Comparison of ENCODE assay signal across 10 cellular contexts in genomic region chr2:233081731-233082221, GRCh38. TPM values are rescaled to one million over a fixed set of nuclear protein-coding genes. Genes with fewer than 3 reads are reported as not detected.
A peak's percentile ranks its signal among the peaks of the same experiment; 100 is the strongest.
DNase-seq lines count a peak whose midpoint lies in the region; ATAC-seq and TF ChIP-seq lines count a peak whose summit lies in the region.
"Had no signal": no experiment of that assay in that cellular context is flagged by ENCODE, and none has a peak within 500 bp of the region (broad histone marks: within the 10 kb centered on the region; RNA-seq: fewer than 3 reads in every experiment).

No MANE protein-coding gene starts in this region.

- ATAC-seq in GM19463 (IDR thresholded peaks at IDR 0.05; ENCODE audit: unreplicated experiment), result peak; percentile 4
- ATAC-seq in HG03565 (IDR thresholded peaks at IDR 0.05; ENCODE audit: unreplicated experiment), result no peak
- ATAC-seq in HG02973 (IDR thresholded peaks at IDR 0.05; ENCODE audit: unreplicated experiment), result no peak

- H3K27ac Mint-ChIP-seq in CD8-positive, alpha-beta memory T cell, result peak overlapping the region; percentile 95 to 99 (median 98)

- H3K36me3 ChIP-seq in CD8-positive, alpha-beta memory T cell (ENCODE audit: insufficient read depth, low read length), result no peaks in the 10 kb centered on the region
- H3K36me3 ChIP-seq in KOPT-K1 (ENCODE audit: insufficient read depth, low read length), result peaks cover 75% of the 10 kb centered on the region
- H3K36me3 ChIP-seq in HAP-1 (replicated peaks), result no peaks in the 10 kb centered on the region
- no peaks in the 10 kb centered on the region for H3K36me3 ChIP-seq in sigmoid colon
- H3K36me3 ChIP-seq: right atrium auricular region had no signal

- H3K4me1 ChIP-seq in CD8-positive, alpha-beta memory T cell (ENCODE audit: insufficient read depth, low read length), result peaks cover 98% of the 10 kb centered on the region
- H3K4me1 ChIP-seq in HAP-1, result no peaks in the 10 kb centered on the region
- no peaks in the 10 kb centered on the region for H3K4me1 ChIP-seq in sigmoid colon

- H3K4me3 ChIP-seq in CD8-positive, alpha-beta memory T cell (ENCODE audit: low read length), result peak overlapping the region; percentile 0
- H3K4me3 ChIP-seq in HAP-1 (no peak overlapping the region), sigmoid colon (no peak overlapping the region)
- H3K4me3 ChIP-seq: right atrium auricular region had no signal

- TF ChIP-seq POLR2A in sigmoid colon (IDR thresholded peaks at IDR 0.05), result no peak

- H3K27me3 ChIP-seq in CD8-positive, alpha-beta memory T cell (ENCODE audit: insufficient read depth, low read length, poor library complexity, severe bottlenecking), result no peaks in the 10 kb centered on the region
- H3K27me3 ChIP-seq in layer of hippocampus (ENCODE audit: control insufficient read depth, insufficient read depth, low read length) (no peaks in the 10 kb centered on the region), HAP-1 (ENCODE audit: low read depth) (no peaks in the 10 kb centered on the region), sigmoid colon (no peaks in the 10 kb centered on the region)
- H3K27me3 ChIP-seq: right atrium auricular region had no signal

- WGBS in sigmoid colon, 2 donors, result 84 to 91% methylated on average over 13 of the region's 13 CpGs

- no peaks in the 10 kb centered on the region for H3K27me3 Mint-ChIP-seq in CD8-positive, alpha-beta memory T cell

- POLR2A ChIA-PET in CD8-positive, alpha-beta memory T cell (lab: Charles Lee), result interaction anchor here (1.3 to 4.6 kb wide), 3 partner anchors 11 to 21 kb away, joined by 5 to 43 read pairs (median 6); partner anchors contain the start of gene INPP5D

- no peak for TF ChIP-seq EP300 in sigmoid colon (IDR thresholded peaks at IDR 0.05)

- CTCF ChIA-PET in CD8-positive, alpha-beta memory T cell (lab: Charles Lee), result interaction anchor here (1.6 to 3.9 kb wide), 2 partner anchors 21 to 28 kb away, joined by 9 to 27 read pairs; partner anchors contain the start of gene INPP5D

- intact Hi-C loops in sigmoid colon (cut with DNase I), result no loop called here

- H3K9me3 Mint-ChIP-seq in CD8-positive, alpha-beta memory T cell, result no peaks in the 10 kb centered on the region

- no peaks in the 10 kb centered on the region for H3K9me3 ChIP-seq in CD8-positive, alpha-beta memory T cell (ENCODE audit: low read length)
- no peaks in the 10 kb centered on the region for H3K9me3 ChIP-seq in KOPT-K1 (ENCODE audit: insufficient read depth, low read length, poor library complexity, severe bottlenecking)
- H3K9me3 ChIP-seq in HAP-1, result no peaks in the 10 kb centered on the region
- H3K9me3 ChIP-seq in sigmoid colon, result no peaks in the 10 kb centered on the region
- H3K9me3 ChIP-seq: right atrium auricular region had no signal

- DNase-seq in CD8-positive, alpha-beta memory T cell, result no peak
- no peak for DNase-seq in HAP-1 (ENCODE audit: low spot score in 2 of 2)
- no peak for DNase-seq in sigmoid colon

- H3K36me3 Mint-ChIP-seq in CD8-positive, alpha-beta memory T cell, result peaks cover 4 to 57% (median 24%) of the 10 kb centered on the region in 3 donors

- TF ChIP-seq CTCF in sigmoid colon (IDR thresholded peaks at IDR 0.05), result no peak

- peak overlapping the region; percentile 26 for H3K27ac ChIP-seq in CD8-positive, alpha-beta memory T cell (ENCODE audit: low read depth, low read length)
- H3K27ac ChIP-seq in KOPT-K1 (ENCODE audit: low read depth, low read length, poor library complexity, severe bottlenecking) (peak overlapping the region; percentile 60), layer of hippocampus (ENCODE audit: low read depth, low read length) (peak overlapping the region; percentile 47), sigmoid colon (peak overlapping the region in 2 of 4 donors; percentile 67 to 68)

- peaks cover 89 to 93% (median 93%) of the 10 kb centered on the region in 3 donors for H3K4me1 Mint-ChIP-seq in CD8-positive, alpha-beta memory T cell

- peak overlapping the region; percentile 73 to 91 (median 84) for H3K4me3 Mint-ChIP-seq in CD8-positive, alpha-beta memory T cell

- in situ Hi-C loops in HAP-1 (cut with MboI; ENCODE audit: low sequenced_read_pairs), result no loop called here

RNA-seq across cellular contexts. Expression of gene INPP5D, which starts 21.6 kb away (rescaled TPM):
- 10 to 100 TPM; 49.3 to 51.0 TPM for total RNA-seq in CD8-positive, alpha-beta memory T cell
- polyA plus RNA-seq in CD8-positive, alpha-beta memory T cell, result 146 TPM
- 10 to 100 TPM in 1 of 4 donors, 1 to 10 TPM in 3; 6.4 to 20.8 (median 9.4) TPM for total RNA-seq in sigmoid colon
- polyA plus RNA-seq in sigmoid colon, result 10 to 100 TPM in 1 of 3 donors, 1 to 10 TPM in 2; 4.2 to 44.8 (median 4.4) TPM

RNA-seq across cellular contexts. Expression of gene NEU2, which starts 49.3 kb away (rescaled TPM):
- total RNA-seq in CD8-positive, alpha-beta memory T cell, result not detected
- polyA plus RNA-seq in CD8-positive, alpha-beta memory T cell, result not detected
- not detected for total RNA-seq in sigmoid colon
- polyA plus RNA-seq in sigmoid colon, result not detected
- total RNA-seq: right atrium auricular region had no signal
- polyA plus RNA-seq: keratinocyte had no signal
